24 cellular contexts compared by ENCODE assay signal in genomic region chr9:137555179-137555578, GRCh38. TPM values are rescaled to one million over a fixed set of nuclear protein-coding genes. Genes with fewer than 3 reads are reported as not detected.
DNase-seq lines count a peak whose midpoint lies in the region; ATAC-seq, FAIRE-seq and TF ChIP-seq lines count a peak whose summit lies in the region.
"Had no signal": no experiment of that assay in that cellular context is flagged by ENCODE, and none has a peak within 500 bp of the region (broad histone marks: within the 10 kb centered on the region; RNA-seq: fewer than 3 reads in every experiment).

No MANE protein-coding gene starts in this region.

- H3K4me1 Mint-ChIP-seq in activated naive CD8-positive, alpha-beta T cell treated with anti-CD3 and anti-CD28 coated beads for 36 hours = peaks cover 13% of the 10 kb centered on the region
- peaks cover 8% of the 10 kb centered on the region for H3K4me1 Mint-ChIP-seq in activated naive CD8-positive, alpha-beta T cell treated with anti-CD3 and anti-CD28 coated beads, Interleukin-2, amount 50 U/mL, for 24 hours
- H3K4me1 Mint-ChIP-seq in astrocyte (ENCODE audit: low read depth, unreplicated experiment) = peaks cover 10% of the 10 kb centered on the region
- peaks cover 8% of the 10 kb centered on the region for H3K4me1 Mint-ChIP-seq in neural crest cell

- POLR2A ChIA-PET in HEK293 (lab: Yijun Ruan, JAX) = no interaction called here
- POLR2A ChIA-PET in HEK293T (lab: Yijun Ruan, JAX) = no interaction called here

- no peaks in the 10 kb centered on the region for H3K9me3 ChIP-seq in HEK293 (ENCODE audit: control insufficient read depth, insufficient read depth, low read depth, low read length)
- no peaks in the 10 kb centered on the region for H3K9me3 ChIP-seq in astrocyte (ENCODE audit: insufficient read depth, low read depth, low read length)
- H3K9me3 ChIP-seq: MG63, Peyer's patch had no signal

- peaks cover 18% of the 10 kb centered on the region for H3K36me3 Mint-ChIP-seq in activated naive CD8-positive, alpha-beta T cell treated with anti-CD3 and anti-CD28 coated beads for 36 hours
- H3K36me3 Mint-ChIP-seq in activated naive CD8-positive, alpha-beta T cell treated with anti-CD3 and anti-CD28 coated beads, Interleukin-2, amount 50 U/mL, for 24 hours (ENCODE audit: low read depth) = peaks cover 24% of the 10 kb centered on the region
- H3K36me3 Mint-ChIP-seq in astrocyte (ENCODE audit: low read depth, unreplicated experiment) (peaks cover 20% of the 10 kb centered on the region), neural crest cell (ENCODE audit: low read depth) (peaks cover 14% of the 10 kb centered on the region)

- peaks cover 44% of the 10 kb centered on the region for H4K20me1 ChIP-seq in astrocyte (ENCODE audit: insufficient read depth, low read length)

- H3K27ac ChIP-seq in HEK293 (ENCODE audit: extremely low read depth, low read depth, low read length) (no peak overlapping the region), astrocyte (ENCODE audit: low read depth, low read length) (no peak overlapping the region)
- H3K27ac ChIP-seq: GM23248, SK-N-MC had no signal

- FAIRE-seq in astrocyte (lab: Jason Lieb, UNC) = no peak
- FAIRE-seq: A204.1 had no signal

- H3K9ac ChIP-seq in astrocyte (ENCODE audit: low read length) = no peak overlapping the region
- H3K9ac ChIP-seq: GM23248 had no signal

- H3K27me3 Mint-ChIP-seq in activated naive CD8-positive, alpha-beta T cell treated with anti-CD3 and anti-CD28 coated beads for 36 hours = no peaks in the 10 kb centered on the region
- H3K27me3 Mint-ChIP-seq in activated naive CD8-positive, alpha-beta T cell treated with anti-CD3 and anti-CD28 coated beads, Interleukin-2, amount 50 U/mL, for 24 hours = no peaks in the 10 kb centered on the region
- H3K27me3 Mint-ChIP-seq in astrocyte (ENCODE audit: low read depth, unreplicated experiment) = no peaks in the 10 kb centered on the region
- peaks cover 1% of the 10 kb centered on the region for H3K27me3 Mint-ChIP-seq in neural crest cell (ENCODE audit: low read depth)

- CTCF ChIA-PET in HEK293 (lab: Yijun Ruan, JAX) (interaction anchor here (0.6 kb wide), 1 partner anchor 88 kb away, joined by 3 read pairs; no protein-coding TSS in a partner anchor), HEK293T (lab: Yijun Ruan, JAX) (no interaction called here)

- H3K4me1 ChIP-seq in HEK293 (ENCODE audit: control insufficient read depth, insufficient read depth, low read length) (no peaks in the 10 kb centered on the region), astrocyte (ENCODE audit: insufficient read depth, low read length) (peaks cover 12% of the 10 kb centered on the region)

- DNase-seq in activated naive CD8-positive, alpha-beta T cell treated with anti-CD3 and anti-CD28 coated beads for 36 hours = no peak
- no peak for DNase-seq in activated naive CD8-positive, alpha-beta T cell treated with anti-CD3 and anti-CD28 coated beads, Interleukin-2, amount 50 U/mL, for 24 hours
- DNase-seq in astrocyte (ENCODE audit: low read depth) (no peak), neural crest cell (ENCODE audit: low read depth, low spot score) (no peak), HEK293T (ENCODE audit: extremely low spot score) (no peak), RPMI8226 (no peak)
- DNase-seq: CD8-positive, alpha-beta T cell; DND-41; GM23248; HCEC 1CT; Kasumi-1; MG63; NCI-H1048; NCI-H1436 treated with DMSO at 0.1 percent for 48 hours; NCI-H2081; NCI-H2171 treated with DMSO at 0.1 percent for 48 hours; NCI-H446; Right ventricle myocardium superior had no signal

- no peak overlapping the region for H2AFZ ChIP-seq in astrocyte (ENCODE audit: low read depth, low read length)
- H2AFZ ChIP-seq: GM23248 had no signal

- H3K9me3 Mint-ChIP-seq in activated naive CD8-positive, alpha-beta T cell treated with anti-CD3 and anti-CD28 coated beads for 36 hours = no peaks in the 10 kb centered on the region
- no peaks in the 10 kb centered on the region for H3K9me3 Mint-ChIP-seq in activated naive CD8-positive, alpha-beta T cell treated with anti-CD3 and anti-CD28 coated beads, Interleukin-2, amount 50 U/mL, for 24 hours
- H3K9me3 Mint-ChIP-seq in astrocyte (ENCODE audit: unreplicated experiment) = no peaks in the 10 kb centered on the region
- no peaks in the 10 kb centered on the region for H3K9me3 Mint-ChIP-seq in neural crest cell
- H3K9me3 Mint-ChIP-seq: CD8-positive, alpha-beta T cell had no signal

- H3K79me2 ChIP-seq in astrocyte (ENCODE audit: insufficient read depth, low read length) = peaks cover 17% of the 10 kb centered on the region

- peak overlapping the region; percentile 57 for H3K27ac Mint-ChIP-seq in activated naive CD8-positive, alpha-beta T cell treated with anti-CD3 and anti-CD28 coated beads for 36 hours
- H3K27ac Mint-ChIP-seq in activated naive CD8-positive, alpha-beta T cell treated with anti-CD3 and anti-CD28 coated beads, Interleukin-2, amount 50 U/mL, for 24 hours = no peak overlapping the region
- H3K27ac Mint-ChIP-seq in astrocyte (ENCODE audit: unreplicated experiment) (peak overlapping the region; percentile 9), neural crest cell (ENCODE audit: unreplicated experiment) (no peak overlapping the region)
- H3K27ac Mint-ChIP-seq: CD8-positive, alpha-beta T cell had no signal

- ATAC-seq in activated naive CD8-positive, alpha-beta T cell treated with anti-CD3 and anti-CD28 coated beads, Interleukin-2, amount 50 U/mL, for 24 hours = no peak
- ATAC-seq in GM21423 (IDR thresholded peaks at IDR 0.05; ENCODE audit: unreplicated experiment) = no peak
- ATAC-seq: CD8-positive, alpha-beta T cell had no signal

- no peak overlapping the region for H3K4me3 ChIP-seq in HEK293 (ENCODE audit: low read depth, low read length)
- H3K4me3 ChIP-seq in astrocyte (ENCODE audit: insufficient read depth, low read depth, low read length) = no peak overlapping the region
- H3K4me3 ChIP-seq: GM23248, MG63, Peyer's patch, SK-N-MC had no signal

- no peaks in the 10 kb centered on the region for H3K27me3 ChIP-seq in astrocyte (ENCODE audit: insufficient read depth, low read length)
- H3K27me3 ChIP-seq: MG63, Peyer's patch had no signal

- no peak overlapping the region for H3K4me3 Mint-ChIP-seq in activated naive CD8-positive, alpha-beta T cell treated with anti-CD3 and anti-CD28 coated beads for 36 hours
- H3K4me3 Mint-ChIP-seq in activated naive CD8-positive, alpha-beta T cell treated with anti-CD3 and anti-CD28 coated beads, Interleukin-2, amount 50 U/mL, for 24 hours = no peak overlapping the region
- no peak overlapping the region for H3K4me3 Mint-ChIP-seq in astrocyte (ENCODE audit: unreplicated experiment)
- peak overlapping the region; percentile 61 for H3K4me3 Mint-ChIP-seq in neural crest cell
- H3K4me3 Mint-ChIP-seq: CD8-positive, alpha-beta T cell had no signal

- H3K4me2 ChIP-seq in astrocyte (ENCODE audit: low read length) = no peak overlapping the region

- no peak for TF ChIP-seq CTCF in HEK293 (tag by site-specific recombination; IDR thresholded peaks at IDR 0.05)
- no peak for TF ChIP-seq CTCF in astrocyte (IDR thresholded peaks at IDR 0.05; ENCODE audit: insufficient read depth, low read depth, low read length)
- no peak for TF ChIP-seq CTCF in neural crest cell (conservative IDR thresholded peaks at IDR 0.05)

- H3K36me3 ChIP-seq in HEK293 (ENCODE audit: control insufficient read depth in 2 of 2, insufficient read depth in 1 of 2, low read length in 2 of 2) = peaks cover 18 to 55% of the 10 kb centered on the region in 2 experiments
- H3K36me3 ChIP-seq in astrocyte (ENCODE audit: insufficient read depth, low read length) = peaks cover 19% of the 10 kb centered on the region

TF ChIP-seq in HEK293, 187 proteins besides CTCF, POLR2A, EP300 and RAD21:
- TF ChIP-seq ZNF341 (tag by site-specific recombination; IDR thresholded peaks at IDR 0.05; ENCODE audit: low read depth) = 0 out of 2 replicates have a peak, but pooled peaks have one; percentile 24
- TF ChIP-seq ZNF362 (tag by site-specific recombination; IDR thresholded peaks at IDR 0.05) = no peak

TF ChIP-seq in HEK293T, 16 proteins besides CTCF, POLR2A, EP300 and RAD21 (continues in another document):
- TF ChIP-seq FOXA1 (IDR thresholded peaks at IDR 0.05) = no peak
- TF ChIP-seq SUZ12 (IDR thresholded peaks at IDR 0.05) = no peak
- TF ChIP-seq LEF1 (IDR thresholded peaks at IDR 0.05; ENCODE audit: borderline replicate concordance) = no peak
- TF ChIP-seq FOXK2 (IDR thresholded peaks at IDR 0.05) = no peak
- TF ChIP-seq ZNF384 (IDR thresholded peaks at IDR 0.05) = no peak
- TF ChIP-seq SP1 (IDR thresholded peaks at IDR 0.05) = no peak
- TF ChIP-seq HDGF (IDR thresholded peaks at IDR 0.05; ENCODE audit: borderline replicate concordance) = no peak
- no peak for TF ChIP-seq TARDBP (IDR thresholded peaks at IDR 0.05)
- no peak for TF ChIP-seq CTBP1 (IDR thresholded peaks at IDR 0.05; ENCODE audit: borderline replicate concordance)
- no peak for TF ChIP-seq BHLHE40 (IDR thresholded peaks at IDR 0.05; ENCODE audit: borderline replicate concordance)
- no peak for TF ChIP-seq L3MBTL2 (conservative IDR thresholded peaks at IDR 0.05)
- TF ChIP-seq NFRKB (IDR thresholded peaks at IDR 0.05) = no peak
- TF ChIP-seq FOXM1 (IDR thresholded peaks at IDR 0.05; ENCODE audit: borderline replicate concordance) = no peak
- no peak for TF ChIP-seq ELF4 (IDR thresholded peaks at IDR 0.05)
- no peak for TF ChIP-seq ARNT (IDR thresholded peaks at IDR 0.05)

RNA-seq across cellular contexts. Expression of gene MRPL41, which starts 3.5 kb away (rescaled TPM):
- total RNA-seq in activated naive CD8-positive, alpha-beta T cell treated with anti-CD3 and anti-CD28 coated beads for 36 hours = 10 to 100 TPM; 54.6 to 54.9 TPM
- 58.6 and 62.9 TPM in 2 replicates for total RNA-seq in astrocyte
- total RNA-seq in neural crest cell = 40.9 and 42.0 TPM in 2 replicates

RNA-seq across cellular contexts. Expression of gene PNPLA7, which starts 5.0 kb away (rescaled TPM):
- 1 to 10 TPM; 2.5 to 2.9 TPM for total RNA-seq in activated naive CD8-positive, alpha-beta T cell treated with anti-CD3 and anti-CD28 coated beads for 36 hours
- total RNA-seq in astrocyte (2.6 and 2.9 TPM in 2 replicates), neural crest cell (1.8 and 2.2 TPM in 2 replicates)
- total RNA-seq: G401 had no signal

RNA-seq across cellular contexts. Expression of gene DPH7, which starts 23.5 kb away (rescaled TPM):
- total RNA-seq in activated naive CD8-positive, alpha-beta T cell treated with anti-CD3 and anti-CD28 coated beads for 36 hours = 10 to 100 TPM; 31.7 to 33.7 TPM
- total RNA-seq in astrocyte (34.4 and 35.4 TPM in 2 replicates), neural crest cell (59.0 and 63.0 TPM in 2 replicates)

RNA-seq across cellular contexts. Expression of gene ZMYND19, which starts 35.1 kb away (rescaled TPM):
- total RNA-seq in activated naive CD8-positive, alpha-beta T cell treated with anti-CD3 and anti-CD28 coated beads for 36 hours = 10 to 100 TPM; 55.6 to 56.4 TPM
- total RNA-seq in astrocyte (31.1 and 34.0 TPM in 2 replicates), neural crest cell (71.9 and 72.6 TPM in 2 replicates)

RNA-seq across cellular contexts. Expression of gene ARRDC1, which starts 50.3 kb away (rescaled TPM):
- total RNA-seq in activated naive CD8-positive, alpha-beta T cell treated with anti-CD3 and anti-CD28 coated beads for 36 hours = 10 to 100 TPM; 28.6 to 29.3 TPM
- total RNA-seq in astrocyte (13.9 and 14.2 TPM in 2 replicates), neural crest cell (18.1 and 20.1 TPM in 2 replicates)

Comparison
In these comparisons a context has a peak if more than half of its experiments do, and no peak if none do; other contexts are left out.
1. H3K27ac Mint-ChIP-seq: peak in activated naive CD8-positive, alpha-beta T cell treated with anti-CD3 and anti-CD28 coated beads for 36 hours (single experiment) and astrocyte (single experiment); none in activated naive CD8-positive, alpha-beta T cell treated with anti-CD3 and anti-CD28 coated beads, Interleukin-2, amount 50 U/mL, for 24 hours (single experiment) and neural crest cell (single experiment).